21 cellular contexts compared by ENCODE assay signal in the genomic region with DNA sequence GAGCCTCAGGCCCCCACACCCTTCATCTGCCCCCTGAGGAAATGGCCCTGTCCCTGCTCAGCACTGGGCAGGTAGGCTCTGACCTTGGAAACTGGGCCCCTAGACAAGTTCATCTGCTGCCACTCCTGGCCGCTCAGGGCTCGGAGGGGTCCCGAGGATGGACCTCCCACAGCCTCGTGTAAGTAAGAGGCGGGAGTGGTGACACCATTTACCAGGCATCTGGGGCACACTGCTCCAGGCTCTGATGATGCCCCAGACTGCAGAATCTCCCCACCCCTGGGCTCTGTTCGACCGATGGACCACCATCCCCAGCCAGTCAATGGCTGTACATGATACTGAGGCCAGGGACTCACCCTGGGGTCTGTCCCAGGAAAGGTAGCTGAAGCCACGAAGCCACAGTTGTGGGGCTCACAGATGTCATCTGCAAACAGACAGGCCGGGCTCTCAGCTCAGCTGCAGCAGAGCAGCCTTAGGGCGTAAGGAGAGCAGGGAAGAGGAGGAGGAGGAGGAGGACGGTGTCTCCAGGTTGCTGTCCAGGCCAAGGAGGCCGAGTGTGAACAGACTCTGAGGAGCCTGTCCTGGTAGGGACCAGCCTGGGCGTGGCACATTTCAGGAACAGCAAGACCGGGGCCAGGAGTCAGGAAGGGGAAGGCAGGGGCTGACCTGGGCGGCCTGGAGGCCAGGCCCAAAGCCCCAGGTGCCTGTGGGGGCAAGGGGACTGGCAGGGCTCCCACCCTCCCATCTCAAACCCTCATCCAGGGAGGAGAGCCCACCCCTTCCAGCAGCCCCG.
"Had no signal": no experiment of that assay in that cellular context is flagged by ENCODE, and none has a peak within 500 bp of the region (broad histone marks: within the 10 kb centered on the region; RNA-seq: fewer than 3 reads in every experiment).

No MANE protein-coding gene starts in this region.

- H3K4me3 ChIP-seq: breast epithelium, lower lobe of right lung, ovary, prostate gland, testis, transverse colon had no signal

- H3K9me3 ChIP-seq: breast epithelium, lower lobe of right lung, neutrophil, ovary, prostate gland, testis, transverse colon had no signal

- H3K27me3 ChIP-seq: neutrophil, ovary, testis, transverse colon had no signal

- DNase-seq: activated CD4-positive, alpha-beta T cell treated with anti-CD3 and anti-CD28 coated beads for 48 hours; activated CD4-positive, alpha-beta T cell treated with anti-CD3 and anti-CD28 coated beads, Interleukin-2, amount 50 U/mL, for 48 hours; activated CD8-positive, alpha-beta memory T cell treated with anti-CD3 and anti-CD28 coated beads, Interleukin-2, amount 50 U/mL, for 4 hours; activated gamma-delta T cell treated with Interleukin-2 at 50 U/mL for 16 hours; activated T-cell treated with anti-CD3 and anti-CD28 coated beads, Interleukin-2, amount 50 U/mL, for 1 hour; central memory CD4-positive, alpha-beta T cell; foreskin fibroblast; lower lobe of right lung; mesenchymal stem cell; natural killer cell; ovary; retina; stimulated activated naive CD4-positive, alpha-beta T cell; transverse colon had no signal

- H3K27ac ChIP-seq: breast epithelium, lower lobe of right lung, neutrophil, ovary, prostate gland, testis, transverse colon, VCaP had no signal

- ATAC-seq: activated naive CD4-positive, alpha-beta T cell treated with anti-CD3 and anti-CD28 coated beads, Interleukin-2, amount 50 U/mL, for 72 hours; esophagus mucosa; lower lobe of right lung; natural killer cell had no signal

- H3K36me3 ChIP-seq: breast epithelium, lower lobe of right lung, neutrophil, ovary, prostate gland, transverse colon had no signal

- H3K4me1 ChIP-seq: breast epithelium, lower lobe of right lung, prostate gland, transverse colon had no signal
